In the genomic region with DNA sequence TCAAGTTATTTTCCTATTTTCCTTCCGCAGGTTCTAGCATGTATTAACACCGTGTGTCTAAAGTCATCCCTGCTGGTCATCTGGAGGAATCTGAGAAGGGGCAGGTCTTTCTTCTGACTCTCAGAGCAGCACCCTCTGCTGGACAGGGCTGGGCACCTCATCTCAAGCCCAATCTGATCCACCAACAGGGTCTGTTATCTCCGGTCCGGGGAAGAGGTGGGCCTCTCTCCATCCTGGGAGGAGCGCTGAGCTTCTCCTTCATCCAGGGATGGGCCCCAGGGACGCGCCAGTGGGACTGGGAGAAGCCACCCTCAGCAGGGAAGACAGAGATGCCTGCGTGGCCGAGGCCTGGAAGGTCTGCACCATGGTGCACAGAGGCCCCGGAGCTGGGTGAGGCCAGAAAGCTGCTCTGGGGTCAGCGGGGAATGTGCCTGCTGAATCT, we compare ENCODE assay signal across 9 cellular contexts. TPM values are rescaled to one million over a fixed set of nuclear protein-coding genes. Genes with fewer than 3 reads are reported as not detected.
DNase-seq lines count a peak whose midpoint lies in the region; ATAC-seq and TF ChIP-seq lines count a peak whose summit lies in the region.
"Had no signal": no experiment of that assay in that cellular context is flagged by ENCODE, and none has a peak within 500 bp of the region (broad histone marks: within the 10 kb centered on the region; RNA-seq: fewer than 3 reads in every experiment).

No MANE protein-coding gene starts in this region.

- intact Hi-C loops in aorta (cut with DNase I), result loop anchor here (5.0 to 10.0 kb wide), 4 partner anchors 77 to 317 kb away; a partner anchor contains a TSS

- peak; percentile 5 for DNase-seq in DMS153 (lab: John Stamatoyannopoulos, UW)
- no peak for DNase-seq in DMS153 treated with DMSO at 0.1 percent for 48 hours (lab: John Stamatoyannopoulos, UW; ENCODE audit: unreplicated experiment)
- DNase-seq in NCI-H748 (lab: John Stamatoyannopoulos, UW; ENCODE audit: unreplicated experiment), result peak; percentile 62
- DNase-seq in activated T-cell treated with anti-CD3 and anti-CD28 coated beads, Interleukin-2, amount 50 U/mL, for 1 hour, result peak; percentile 51
- DNase-seq in fibroblast of pulmonary artery (ENCODE audit: low read depth), result peak; percentile 71
- peak; percentile 84 for DNase-seq in neural progenitor cell (ENCODE audit: low spot score)
- DNase-seq in aorta, result peak; percentile 65 to 82
- DNase-seq in cerebellar nuclear complex (lab: John Stamatoyannopoulos, UW), result no peak

- peaks cover 3% of the 10 kb centered on the region for H3K9me3 Mint-ChIP-seq in neural progenitor cell
- H3K9me3 Mint-ChIP-seq: activated naive CD4-positive, alpha-beta T cell treated with anti-CD3 and anti-CD28 coated beads, Interleukin-2, amount 50 U/mL, for 24 hours had no signal

- H3K4me3 Mint-ChIP-seq in neural progenitor cell, result no peak overlapping the region
- H3K4me3 Mint-ChIP-seq: activated naive CD4-positive, alpha-beta T cell treated with anti-CD3 and anti-CD28 coated beads, Interleukin-2, amount 50 U/mL, for 24 hours had no signal

- H3K9ac ChIP-seq in neural progenitor cell, result no peak overlapping the region

- peak overlapping the region; percentile 93 for H2AFZ ChIP-seq in neural progenitor cell (replicated peaks)

- H3K27ac ChIP-seq in neural progenitor cell (no peak overlapping the region), aorta (ENCODE audit: low read depth in 1 of 2, low read length in 2 of 2) (no peak overlapping the region)

- H3K27me3 Mint-ChIP-seq in neural progenitor cell (ENCODE audit: insufficient read depth, low read depth), result peaks cover 2% of the 10 kb centered on the region
- H3K27me3 Mint-ChIP-seq: activated naive CD4-positive, alpha-beta T cell treated with anti-CD3 and anti-CD28 coated beads, Interleukin-2, amount 50 U/mL, for 24 hours had no signal

- 28 to 31% methylated on average over 11 of the region's 11 CpGs for WGBS in aorta, 2 donors

- no peak overlapping the region for H3K4me2 ChIP-seq in neural progenitor cell

- no peaks in the 10 kb centered on the region for H3K36me3 Mint-ChIP-seq in neural progenitor cell
- H3K36me3 Mint-ChIP-seq: activated naive CD4-positive, alpha-beta T cell treated with anti-CD3 and anti-CD28 coated beads, Interleukin-2, amount 50 U/mL, for 24 hours had no signal

- H3K4me3 ChIP-seq in fibroblast of pulmonary artery (replicated peaks; ENCODE audit: low read depth, low read length), result no peak overlapping the region
- no peak overlapping the region for H3K4me3 ChIP-seq in neural progenitor cell
- H3K4me3 ChIP-seq in aorta (ENCODE audit: low read length in 2 of 2), result no peak overlapping the region

- no peaks in the 10 kb centered on the region for H3K4me1 Mint-ChIP-seq in neural progenitor cell
- H3K4me1 Mint-ChIP-seq: activated naive CD4-positive, alpha-beta T cell treated with anti-CD3 and anti-CD28 coated beads, Interleukin-2, amount 50 U/mL, for 24 hours had no signal

- H3K27me3 ChIP-seq in neural progenitor cell, result no peaks in the 10 kb centered on the region
- H3K27me3 ChIP-seq in aorta (ENCODE audit: control insufficient read depth in 1 of 2, insufficient read depth in 2 of 2, low read length in 1 of 2), result no peaks in the 10 kb centered on the region

- no peaks in the 10 kb centered on the region for H3F3A ChIP-seq in neural progenitor cell (ENCODE audit: low read depth)

- H3K36me3 ChIP-seq in neural progenitor cell (no peaks in the 10 kb centered on the region), aorta (ENCODE audit: control insufficient read depth in 1 of 2, insufficient read depth in 2 of 2, low read length in 1 of 2) (no peaks in the 10 kb centered on the region)

- ATAC-seq in aorta (ENCODE audit: low FRiP score), result peak; percentile 83

- H3K79me2 ChIP-seq in neural progenitor cell (ENCODE audit: low read depth), result no peaks in the 10 kb centered on the region

- no peak overlapping the region for H3K27ac Mint-ChIP-seq in neural progenitor cell
- H3K27ac Mint-ChIP-seq: activated naive CD4-positive, alpha-beta T cell treated with anti-CD3 and anti-CD28 coated beads, Interleukin-2, amount 50 U/mL, for 24 hours had no signal

- TF ChIP-seq CTCF in fibroblast of pulmonary artery (IDR thresholded peaks at IDR 0.05; ENCODE audit: low read length, missing control alignments) (peak; percentile 67), neural progenitor cell (IDR thresholded peaks at IDR 0.05) (peak; percentile 86)

- H4K20me1 ChIP-seq in neural progenitor cell (ENCODE audit: low read depth), result no peaks in the 10 kb centered on the region

- no peaks in the 10 kb centered on the region for H3K9me3 ChIP-seq in neural progenitor cell (ENCODE audit: low read depth)
- H3K9me3 ChIP-seq in aorta (ENCODE audit: control insufficient read depth, low read length), result no peaks in the 10 kb centered on the region

- H3K4me1 ChIP-seq in neural progenitor cell (no peaks in the 10 kb centered on the region), aorta (ENCODE audit: control insufficient read depth in 1 of 2, insufficient read depth in 2 of 2, low read length in 2 of 2) (no peaks in the 10 kb centered on the region)

RNA-seq across cellular contexts. Expression of a gene that starts 26.0 kb away (rescaled TPM):
- 44.2 and 68.5 TPM in 2 replicates for total RNA-seq in neural progenitor cell (ENCODE audit: low replicate concordance)
- 10 to 100 TPM; 21.4 to 59.6 TPM for total RNA-seq in aorta
- 10 to 100 TPM in 1 of 2 donors, 1 to 10 TPM in 1; 7.3 to 13.3 TPM for polyA plus RNA-seq in aorta

RNA-seq across cellular contexts. Expression of a gene that starts 44.4 kb away (rescaled TPM):
- total RNA-seq in neural progenitor cell (ENCODE audit: low replicate concordance) (14.2 and 24.3 TPM in 2 replicates), aorta (1 to 10 TPM; 3.0 to 4.0 TPM)
- 1 to 10 TPM in 1 of 2 donors, under 1 TPM in 1; 0.69 to 2.3 TPM for polyA plus RNA-seq in aorta

Comparison
In these comparisons a context has a peak if more than half of its experiments do, and no peak if none do; other contexts are left out.
1. DNase-seq: peak in DMS153 (single experiment), NCI-H748 (single experiment), activated T-cell treated with anti-CD3 and anti-CD28 coated beads, Interleukin-2, amount 50 U/mL, for 1 hour (single experiment), fibroblast of pulmonary artery (single experiment), neural progenitor cell (single experiment) and aorta (2 of 2); none in DMS153 treated with DMSO at 0.1 percent for 48 hours (single experiment) and cerebellar nuclear complex (0 of 2).